In genomic region chr6:18634912-18635311, GRCh38 we compare ENCODE assay signal across 1 cellular context.
TF ChIP-seq lines count a peak whose summit lies in the region.

No MANE protein-coding gene starts in this region.

TF ChIP-seq in H1, 55 proteins besides CTCF, POLR2A, EP300 and RAD21 (continued from another document):
- no peak for TF ChIP-seq CHD7 (IDR thresholded peaks at IDR 0.05; ENCODE audit: insufficient replicate concordance, low read length)
- no peak for TF ChIP-seq RNF2 (IDR thresholded peaks at IDR 0.05; ENCODE audit: borderline replicate concordance, low read depth, low read length, missing control alignments, poor library complexity, severe bottlenecking)
- TF ChIP-seq TEAD4 (IDR thresholded peaks at IDR 0.05; ENCODE audit: low read depth, low read length) = no peak
- TF ChIP-seq TAF1 (IDR thresholded peaks at IDR 0.05; ENCODE audit: low read depth, low read length) = no peak
- TF ChIP-seq KDM1A (IDR thresholded peaks at IDR 0.05; ENCODE audit: borderline replicate concordance, low read length) = no peak
- no peak for TF ChIP-seq GTF2F1 (IDR thresholded peaks at IDR 0.05; ENCODE audit: borderline replicate concordance, low read depth, low read length)
- no peak for TF ChIP-seq USF2 (IDR thresholded peaks at IDR 0.05; ENCODE audit: low read length)
- no peak for TF ChIP-seq JUND (IDR thresholded peaks at IDR 0.05; ENCODE audit: low read length)
- no peak for TF ChIP-seq MAX (IDR thresholded peaks at IDR 0.05)
